ENCODE assay signal across 8 cellular contexts in genomic region chr22:37639070-37639760, GRCh38. TPM values are rescaled to one million over a fixed set of nuclear protein-coding genes. Genes with fewer than 3 reads are reported as not detected.
DNase-seq lines count a peak whose midpoint lies in the region; ATAC-seq and TF ChIP-seq lines count a peak whose summit lies in the region.

A gene with protein sequence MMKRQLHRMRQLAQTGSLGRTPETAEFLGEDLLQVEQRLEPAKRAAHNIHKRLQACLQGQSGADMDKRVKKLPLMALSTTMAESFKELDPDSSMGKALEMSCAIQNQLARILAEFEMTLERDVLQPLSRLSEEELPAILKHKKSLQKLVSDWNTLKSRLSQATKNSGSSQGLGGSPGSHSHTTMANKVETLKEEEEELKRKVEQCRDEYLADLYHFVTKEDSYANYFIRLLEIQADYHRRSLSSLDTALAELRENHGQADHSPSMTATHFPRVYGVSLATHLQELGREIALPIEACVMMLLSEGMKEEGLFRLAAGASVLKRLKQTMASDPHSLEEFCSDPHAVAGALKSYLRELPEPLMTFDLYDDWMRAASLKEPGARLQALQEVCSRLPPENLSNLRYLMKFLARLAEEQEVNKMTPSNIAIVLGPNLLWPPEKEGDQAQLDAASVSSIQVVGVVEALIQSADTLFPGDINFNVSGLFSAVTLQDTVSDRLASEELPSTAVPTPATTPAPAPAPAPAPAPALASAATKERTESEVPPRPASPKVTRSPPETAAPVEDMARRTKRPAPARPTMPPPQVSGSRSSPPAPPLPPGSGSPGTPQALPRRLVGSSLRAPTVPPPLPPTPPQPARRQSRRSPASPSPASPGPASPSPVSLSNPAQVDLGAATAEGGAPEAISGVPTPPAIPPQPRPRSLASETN (plus strand): TSS chr22:37639669. CDS start chr22:37639788, 119 bp downstream.

- peaks cover 80% of the 10 kb centered on the region for H3K4me1 Mint-ChIP-seq in CD14-positive monocyte
- H3K4me1 Mint-ChIP-seq in stimulated activated naive B cell treated with anti-CD40 and anti-IgM and Interleukin-4, amounts not matched to agents 10 μg/mL and 1 μg/mL and 100 μg/mL, for 72 hours: peaks cover 44 to 89% of the 10 kb centered on the region in 2 donors

- H3K36me3 Mint-ChIP-seq in CD14-positive monocyte: peaks cover 21 to 31% of the 10 kb centered on the region in 2 donors
- peaks cover 22 to 25% of the 10 kb centered on the region in 2 donors for H3K36me3 Mint-ChIP-seq in stimulated activated naive B cell treated with anti-CD40 and anti-IgM and Interleukin-4, amounts not matched to agents 10 μg/mL and 1 μg/mL and 100 μg/mL, for 72 hours

- H3K4me1 ChIP-seq in left lung: peaks cover 12 to 93% of the 10 kb centered on the region in 2 donors

- H3K27ac Mint-ChIP-seq in CD14-positive monocyte: peak within 1 kb of the TSS; percentile 92 to 97 (median 95)
- H3K27ac Mint-ChIP-seq in stimulated activated naive B cell treated with anti-CD40 and anti-IgM and Interleukin-4, amounts not matched to agents 10 μg/mL and 1 μg/mL and 100 μg/mL, for 72 hours: peak within 1 kb of the TSS; percentile 99

- no peaks in the 10 kb centered on the region for H3K9me3 ChIP-seq in left lung

- TF ChIP-seq CTCF in CD14-positive monocyte (IDR thresholded peaks at IDR 0.05) (no peak), HFF-Myc (IDR thresholded peaks at IDR 0.05; ENCODE audit: low read depth, low read length, missing control alignments) (no peak), cardiac fibroblast (IDR thresholded peaks at IDR 0.05; ENCODE audit: low read depth, low read length) (no peak), left lung (IDR thresholded peaks at IDR 0.05) (no peak)

- H3K9me3 Mint-ChIP-seq in CD14-positive monocyte: peaks cover 0 to 3% (median 0%) of the 10 kb centered on the region in 7 donors
- H3K9me3 Mint-ChIP-seq in stimulated activated naive B cell treated with anti-CD40 and anti-IgM and Interleukin-4, amounts not matched to agents 10 μg/mL and 1 μg/mL and 100 μg/mL, for 72 hours: no peaks in the 10 kb centered on the region

- peak within 1 kb of the TSS; percentile 99 to 100 for H3K4me3 Mint-ChIP-seq in CD14-positive monocyte
- H3K4me3 Mint-ChIP-seq in stimulated activated naive B cell treated with anti-CD40 and anti-IgM and Interleukin-4, amounts not matched to agents 10 μg/mL and 1 μg/mL and 100 μg/mL, for 72 hours: peak within 1 kb of the TSS; percentile 96 to 100

- H3K4me3 ChIP-seq in HFF-Myc (replicated peaks; ENCODE audit: low read depth, low read length): peak within 1 kb of the TSS; percentile 69
- peak within 1 kb of the TSS; percentile 62 to 70 for H3K4me3 ChIP-seq in cardiac fibroblast (replicated peaks in 1 of 2; ENCODE audit: low read depth in 2 of 2, low read length in 2 of 2)
- peak within 1 kb of the TSS; percentile 45 to 74 for H3K4me3 ChIP-seq in left lung

- DNase-seq in CD14-positive monocyte (ENCODE audit: low spot score) (peak; percentile 45), HFF-Myc (ENCODE audit: extremely low read depth, low read depth) (no peak), T-helper 22 cell (ENCODE audit: low read depth) (peak; percentile 54), cardiac fibroblast (ENCODE audit: low read depth in 2 of 2) (peak in 1 of 2 donors; percentile 48), left lung (peak in 1 of 2 donors; percentile 92), medulla oblongata (ENCODE audit: extremely low spot score) (no peak), GM19240 (ENCODE audit: insufficient read length, low spot score) (no peak)
- DNase-seq in stimulated activated naive B cell treated with anti-CD40 and anti-IgM and Interleukin-4, amounts not matched to agents 10 μg/mL and 1 μg/mL and 100 μg/mL, for 72 hours: no peak

- H3K27me3 ChIP-seq in left lung: no peaks in the 10 kb centered on the region

- H3K36me3 ChIP-seq in left lung: peaks cover 0 to 27% of the 10 kb centered on the region in 2 donors

- ATAC-seq in left lung: peak; percentile 52
- peak; percentile 44 to 45 for ATAC-seq in stimulated activated naive B cell treated with anti-CD40 and anti-IgM and Interleukin-4, amounts not matched to agents 10 μg/mL and 1 μg/mL and 100 μg/mL, for 72 hours (replicated peaks)

- H3K27me3 Mint-ChIP-seq in CD14-positive monocyte (ENCODE audit: low read depth in 3 of 3): peaks cover 0 to 2% (median 0%) of the 10 kb centered on the region in 3 donors
- no peaks in the 10 kb centered on the region for H3K27me3 Mint-ChIP-seq in stimulated activated naive B cell treated with anti-CD40 and anti-IgM and Interleukin-4, amounts not matched to agents 10 μg/mL and 1 μg/mL and 100 μg/mL, for 72 hours

- intact Hi-C loops in CD14-positive monocyte (cut with micrococcal nuclease) (no loop called here), left lung (cut with DNase I) (no loop called here)

- peak within 1 kb of the TSS; percentile 39 to 95 for H3K27ac ChIP-seq in left lung

RNA-seq across cellular contexts. Expression of the gene that starts here (rescaled TPM):
- 10 to 100 TPM; 20.0 TPM for polyA plus RNA-seq in CD14-positive monocyte
- total RNA-seq in left lung: 10 to 100 TPM; 14.0 to 40.7 TPM

Comparison
In these comparisons a context has a peak if more than half of its experiments do, and no peak if none do; other contexts are left out.
1. DNase-seq: peak in CD14-positive monocyte (single experiment) and T-helper 22 cell (single experiment); none in HFF-Myc (single experiment), stimulated activated naive B cell treated with anti-CD40 and anti-IgM and Interleukin-4, amounts not matched to agents 10 μg/mL and 1 μg/mL and 100 μg/mL, for 72 hours (single experiment), medulla oblongata (single experiment) and GM19240 (single experiment).
2. Peak in every context shown above with its lines, with median percentiles within 50 percentile points of each other: H3K4me3 ChIP-seq.